In genomic region chr2:58449286-58450010, GRCh38 we compare ENCODE assay signal across 8 cellular contexts.
DNase-seq lines count a peak whose midpoint lies in the region; ATAC-seq and TF ChIP-seq lines count a peak whose summit lies in the region.

No MANE protein-coding gene starts in this region.

- no peak overlapping the region for H3K4me3 ChIP-seq in mesendoderm (ENCODE audit: low read length)
- no peak overlapping the region for H3K4me3 ChIP-seq in uterus
- H3K4me3 ChIP-seq in right cardiac atrium (ENCODE audit: low read length), result no peak overlapping the region

- no CpG with 5 or more reads among the region's 3 CpGs for WGBS in mesendoderm (ENCODE audit: extremely low coverage, insufficient coverage, low lambda C conversion rate)
- WGBS in right cardiac atrium, result 71% methylated on average over 3 of the region's 3 CpGs

- no peak for TF ChIP-seq CTCF in uterus (IDR thresholded peaks at IDR 0.05)

- peak overlapping the region; percentile 78 for H3K18ac ChIP-seq in mesendoderm (ENCODE audit: low read length)

- H4K8ac ChIP-seq in mesendoderm (ENCODE audit: low read depth, low read length), result peak overlapping the region; percentile 93

- H3K4ac ChIP-seq in mesendoderm (ENCODE audit: low read depth, low read length), result peak overlapping the region; percentile 38

- no peak overlapping the region for H3K9ac ChIP-seq in mesendoderm (ENCODE audit: low read length)

- no peak overlapping the region for H4K5ac ChIP-seq in mesendoderm (ENCODE audit: low read length)

- peaks cover 5% of the 10 kb centered on the region for H3K4me1 ChIP-seq in mesendoderm (ENCODE audit: control insufficient read depth, low read depth, low read length)
- H3K4me1 ChIP-seq in uterus, result no peaks in the 10 kb centered on the region
- H3K4me1 ChIP-seq in right cardiac atrium (ENCODE audit: control insufficient read depth, insufficient read depth, low read length), result no peaks in the 10 kb centered on the region

- H3K4me2 ChIP-seq in mesendoderm (ENCODE audit: low read length), result no peak overlapping the region

- H3K36me3 ChIP-seq in mesendoderm (ENCODE audit: control insufficient read depth, insufficient read depth, low read length), result no peaks in the 10 kb centered on the region
- H3K36me3 ChIP-seq in uterus, result no peaks in the 10 kb centered on the region

- H3K27me3 ChIP-seq in mesendoderm (ENCODE audit: insufficient read depth, low read length, poor library complexity) (no peaks in the 10 kb centered on the region), uterus (no peaks in the 10 kb centered on the region), right cardiac atrium (ENCODE audit: control insufficient read depth, insufficient read depth) (no peaks in the 10 kb centered on the region)

- H3K56ac ChIP-seq in mesendoderm (ENCODE audit: low read length), result no peak overlapping the region

- no peak overlapping the region for H3K27ac ChIP-seq in mesendoderm (ENCODE audit: low read depth, low read length)
- H3K27ac ChIP-seq in uterus, result no peak overlapping the region
- no peak overlapping the region for H3K27ac ChIP-seq in right cardiac atrium (ENCODE audit: low read length)

- peak overlapping the region; percentile 57 for H2BK15ac ChIP-seq in mesendoderm (replicated peaks; ENCODE audit: low read depth)

- no peak overlapping the region for H2BK5ac ChIP-seq in mesendoderm (ENCODE audit: low read length)

- H3K9me3 ChIP-seq in uterus (no peaks in the 10 kb centered on the region), right cardiac atrium (ENCODE audit: control insufficient read depth, low read length) (no peaks in the 10 kb centered on the region)

- no peak overlapping the region for H2BK120ac ChIP-seq in mesendoderm (ENCODE audit: low read depth, low read length)

- no peak for TF ChIP-seq POLR2A in uterus (IDR thresholded peaks at IDR 0.05)

- H2AK5ac ChIP-seq in mesendoderm (ENCODE audit: low read length), result no peak overlapping the region

- DNase-seq in NCI-H446 treated with DMSO at 0.1 percent for 48 hours (lab: John Stamatoyannopoulos, UW), result peak; percentile 33
- DNase-seq in mesendoderm, result peak; percentile 42
- no peak for DNase-seq in uterus
- no peak for DNase-seq in right cardiac atrium
- DNase-seq in NCI-H2196 (lab: John Stamatoyannopoulos, UW; ENCODE audit: unreplicated experiment), result no peak
- no peak for DNase-seq in activated CD4-positive, alpha-beta T cell treated with anti-CD3 and anti-CD28 coated beads for 48 hours

- no peaks in the 10 kb centered on the region for H3K79me1 ChIP-seq in mesendoderm (ENCODE audit: low read length)

- no peaks in the 10 kb centered on the region for H3K79me2 ChIP-seq in mesendoderm (ENCODE audit: control insufficient read depth, insufficient read depth, low read length)

- ATAC-seq in GM19043 (IDR thresholded peaks at IDR 0.05; ENCODE audit: low read depth, unreplicated experiment) (peak; percentile 84), HG02870 (IDR thresholded peaks at IDR 0.05; ENCODE audit: unreplicated experiment) (peak; percentile 98), right cardiac atrium (no peak)

- intact Hi-C loops in uterus (cut with DNase I; ENCODE audit: low total_unique reads), result no loop called here
- intact Hi-C loops in right cardiac atrium (cut with DNase I), result loop anchor here in 3 of 4 donors (5.0 to 10.0 kb wide), 2 partner anchors 542 to 545 kb away; no protein-coding TSS in a partner anchor

- H3K23ac ChIP-seq in mesendoderm (ENCODE audit: low read length), result no peak overlapping the region

Comparison
In these comparisons a context has a peak if more than half of its experiments do, and no peak if none do; other contexts are left out.
1. ATAC-seq: peak in GM19043 (single experiment) and HG02870 (single experiment); none in right cardiac atrium (0 of 2).
2. DNase-seq: peak in NCI-H446 treated with DMSO at 0.1 percent for 48 hours (single experiment) and mesendoderm (single experiment); none in uterus (0 of 2), right cardiac atrium (0 of 3), NCI-H2196 (single experiment) and activated CD4-positive, alpha-beta T cell treated with anti-CD3 and anti-CD28 coated beads for 48 hours (single experiment).